8 cellular contexts compared by ENCODE assay signal in genomic region chr7:2844153-2845077, GRCh38. TPM values are rescaled to one million over a fixed set of nuclear protein-coding genes. Genes with fewer than 3 reads are reported as not detected.
A peak's percentile ranks its signal among the peaks of the same experiment; 100 is the strongest.
DNase-seq lines count a peak whose midpoint lies in the region; ATAC-seq, FAIRE-seq and TF ChIP-seq lines count a peak whose summit lies in the region.

Gene GNA12 (minus strand): TSS chr7:2844308. CDS start chr7:2844161, 147 bp downstream.

- H3K36me3 Mint-ChIP-seq in activated T-cell treated with anti-CD3 and anti-CD28 coated beads, Interleukin-2, amount 50 U/mL, for 72 hours (ENCODE audit: insufficient read depth in 2 of 2) = peaks cover 0 to 8% of the 10 kb centered on the region in 2 donors
- peaks cover 0 to 7% of the 10 kb centered on the region in 2 donors for H3K36me3 Mint-ChIP-seq in naive B cell
- H3K36me3 Mint-ChIP-seq in stimulated activated memory B cell treated with anti-CD40 and anti-IgM and Interleukin-4, amounts not matched to agents 10 μg/mL and 1 μg/mL and 100 μg/mL, for 72 hours = peaks cover 30% of the 10 kb centered on the region

- WGBS in esophagus squamous epithelium, 2 donors = 7 to 26% methylated on average over 3 to 14 of the region's 80 CpGs

- H3K9me3 Mint-ChIP-seq in activated T-cell treated with anti-CD3 and anti-CD28 coated beads, Interleukin-2, amount 50 U/mL, for 72 hours = no peaks in the 10 kb centered on the region
- H3K9me3 Mint-ChIP-seq in naive B cell = no peaks in the 10 kb centered on the region
- no peaks in the 10 kb centered on the region for H3K9me3 Mint-ChIP-seq in stimulated activated memory B cell treated with anti-CD40 and anti-IgM and Interleukin-4, amounts not matched to agents 10 μg/mL and 1 μg/mL and 100 μg/mL, for 72 hours

- intact Hi-C loops in esophagus squamous epithelium (cut with DNase I) = no loop called here

- ATAC-seq in GM21786 (IDR thresholded peaks at IDR 0.05; ENCODE audit: unreplicated experiment) (peak; percentile 96), naive B cell (ENCODE audit: low read depth in 2 of 2) (peak; percentile 92 to 93)
- peak; percentile 94 to 95 for ATAC-seq in activated T-cell treated with anti-CD3 and anti-CD28 coated beads, Interleukin-2, amount 50 U/mL, for 72 hours (replicated peaks in 1 of 2)
- peak; percentile 98 for ATAC-seq in stimulated activated memory B cell treated with anti-CD40 and anti-IgM and Interleukin-4, amounts not matched to agents 10 μg/mL and 1 μg/mL and 100 μg/mL, for 72 hours

- peaks cover 8% of the 10 kb centered on the region; the same call in 1 of the 2 replicates for H3K36me3 ChIP-seq in KOPT-K1 (ENCODE audit: insufficient read depth, low read length)
- peaks cover 0 to 3% (median 0%) of the 10 kb centered on the region in 3 donors for H3K36me3 ChIP-seq in esophagus squamous epithelium

- FAIRE-seq in RCC 7860 (lab: Jason Lieb, UNC) = peak; percentile 89

- DNase-seq in DMS79 (lab: John Stamatoyannopoulos, UW) (peak; percentile 98), RCC 7860 (ENCODE audit: low spot score) (peak; percentile 96), esophagus squamous epithelium (lab: John Stamatoyannopoulos, UW) (peak; percentile 86), naive B cell (peak; percentile 99)
- DNase-seq in activated T-cell treated with anti-CD3 and anti-CD28 coated beads, Interleukin-2, amount 50 U/mL, for 72 hours = peak; percentile 99

- H3K4me3 Mint-ChIP-seq in activated T-cell treated with anti-CD3 and anti-CD28 coated beads, Interleukin-2, amount 50 U/mL, for 72 hours = peak within 1 kb of the TSS; percentile 88 to 92
- peak within 1 kb of the TSS; percentile 88 to 98 (median 92) for H3K4me3 Mint-ChIP-seq in naive B cell
- peak within 1 kb of the TSS; percentile 91 for H3K4me3 Mint-ChIP-seq in stimulated activated memory B cell treated with anti-CD40 and anti-IgM and Interleukin-4, amounts not matched to agents 10 μg/mL and 1 μg/mL and 100 μg/mL, for 72 hours

- TF ChIP-seq CTCF in esophagus squamous epithelium (IDR thresholded peaks at IDR 0.05) = no peak

- H3K9me3 ChIP-seq in KOPT-K1 (ENCODE audit: insufficient read depth, low read length, poor library complexity, severe bottlenecking) (no peaks in the 10 kb centered on the region), esophagus squamous epithelium (no peaks in the 10 kb centered on the region)

- peak within 1 kb of the TSS; percentile 51 to 92 (median 62) for H3K4me3 ChIP-seq in esophagus squamous epithelium

- H3K27me3 ChIP-seq in esophagus squamous epithelium = no peaks in the 10 kb centered on the region

- peak within 1 kb of the TSS; percentile 88 for H3K27ac Mint-ChIP-seq in activated T-cell treated with anti-CD3 and anti-CD28 coated beads, Interleukin-2, amount 50 U/mL, for 72 hours
- H3K27ac Mint-ChIP-seq in naive B cell = peak within 1 kb of the TSS; percentile 81 to 95 (median 92)
- H3K27ac Mint-ChIP-seq in stimulated activated memory B cell treated with anti-CD40 and anti-IgM and Interleukin-4, amounts not matched to agents 10 μg/mL and 1 μg/mL and 100 μg/mL, for 72 hours = peak within 1 kb of the TSS; percentile 86

- H3K27me3 Mint-ChIP-seq in activated T-cell treated with anti-CD3 and anti-CD28 coated beads, Interleukin-2, amount 50 U/mL, for 72 hours (ENCODE audit: low read depth) = no peaks in the 10 kb centered on the region
- no peaks in the 10 kb centered on the region for H3K27me3 Mint-ChIP-seq in naive B cell
- no peaks in the 10 kb centered on the region for H3K27me3 Mint-ChIP-seq in stimulated activated memory B cell treated with anti-CD40 and anti-IgM and Interleukin-4, amounts not matched to agents 10 μg/mL and 1 μg/mL and 100 μg/mL, for 72 hours

- peaks cover 48% of the 10 kb centered on the region for H3K4me1 Mint-ChIP-seq in activated T-cell treated with anti-CD3 and anti-CD28 coated beads, Interleukin-2, amount 50 U/mL, for 72 hours (ENCODE audit: low read depth)
- peaks cover 32 to 48% (median 42%) of the 10 kb centered on the region in 3 donors for H3K4me1 Mint-ChIP-seq in naive B cell
- peaks cover 51% of the 10 kb centered on the region for H3K4me1 Mint-ChIP-seq in stimulated activated memory B cell treated with anti-CD40 and anti-IgM and Interleukin-4, amounts not matched to agents 10 μg/mL and 1 μg/mL and 100 μg/mL, for 72 hours

- peak in 1 of 4 donors; percentile 25 for TF ChIP-seq POLR2A in esophagus squamous epithelium (IDR thresholded peaks at IDR 0.05)

- H3K4me1 ChIP-seq in esophagus squamous epithelium = peaks cover 6 to 34% (median 13%) of the 10 kb centered on the region in 3 donors

- peak within 1 kb of the TSS; percentile 35 for H3K27ac ChIP-seq in KOPT-K1 (ENCODE audit: low read depth, low read length, poor library complexity, severe bottlenecking)
- H3K27ac ChIP-seq in esophagus squamous epithelium = peak within 1 kb of the TSS; percentile 69 to 93 (median 75)

RNA-seq across cellular contexts. Expression of gene GNA12, which starts in this region (rescaled TPM):
- total RNA-seq in activated T-cell treated with anti-CD3 and anti-CD28 coated beads, Interleukin-2, amount 50 U/mL, for 72 hours = 10 to 100 TPM; 37.0 to 46.6 TPM
- 10 to 100 TPM in 1 of 4 donors, 1 to 10 TPM in 3; 6.6 to 11.6 (median 7.6) TPM for total RNA-seq in esophagus squamous epithelium
- 10 to 100 TPM; 26.6 to 43.8 (median 34.8) TPM for polyA plus RNA-seq in naive B cell (ENCODE audit: low read depth in 6 of 6)

Comparison
In these comparisons a context has a peak if more than half of its experiments do, and no peak if none do; other contexts are left out.
1. Peak in every context shown above with its lines: DNase-seq, ATAC-seq, H3K4me3 ChIP-seq and H3K27ac ChIP-seq.